1 cellular context compared by ENCODE assay signal in the genomic region with DNA sequence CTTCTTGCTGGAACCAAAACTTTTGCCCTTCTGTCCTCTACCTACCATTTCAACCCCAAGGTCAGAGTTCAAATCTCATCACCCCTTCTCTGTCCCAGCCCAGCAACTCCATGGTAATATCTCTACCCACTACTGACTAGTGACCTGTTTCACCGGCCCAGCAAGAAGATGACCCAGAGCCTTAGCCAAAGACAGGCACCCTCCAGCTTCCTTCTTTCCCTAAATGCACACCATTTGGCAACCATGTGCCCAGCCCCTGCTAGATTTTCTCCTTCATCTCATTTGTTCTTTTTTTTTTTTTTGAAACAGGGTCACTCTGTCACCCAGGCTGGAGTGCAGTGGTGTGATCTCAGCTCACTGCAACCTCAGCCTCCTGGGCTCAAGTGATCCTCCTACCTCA.
TF ChIP-seq lines count a peak whose summit lies in the region.

No MANE protein-coding gene starts in this region.

TF ChIP-seq in GM23338, 12 proteins besides CTCF, POLR2A, EP300 and RAD21 (continued from another document):
- TF ChIP-seq, protein P1, sequence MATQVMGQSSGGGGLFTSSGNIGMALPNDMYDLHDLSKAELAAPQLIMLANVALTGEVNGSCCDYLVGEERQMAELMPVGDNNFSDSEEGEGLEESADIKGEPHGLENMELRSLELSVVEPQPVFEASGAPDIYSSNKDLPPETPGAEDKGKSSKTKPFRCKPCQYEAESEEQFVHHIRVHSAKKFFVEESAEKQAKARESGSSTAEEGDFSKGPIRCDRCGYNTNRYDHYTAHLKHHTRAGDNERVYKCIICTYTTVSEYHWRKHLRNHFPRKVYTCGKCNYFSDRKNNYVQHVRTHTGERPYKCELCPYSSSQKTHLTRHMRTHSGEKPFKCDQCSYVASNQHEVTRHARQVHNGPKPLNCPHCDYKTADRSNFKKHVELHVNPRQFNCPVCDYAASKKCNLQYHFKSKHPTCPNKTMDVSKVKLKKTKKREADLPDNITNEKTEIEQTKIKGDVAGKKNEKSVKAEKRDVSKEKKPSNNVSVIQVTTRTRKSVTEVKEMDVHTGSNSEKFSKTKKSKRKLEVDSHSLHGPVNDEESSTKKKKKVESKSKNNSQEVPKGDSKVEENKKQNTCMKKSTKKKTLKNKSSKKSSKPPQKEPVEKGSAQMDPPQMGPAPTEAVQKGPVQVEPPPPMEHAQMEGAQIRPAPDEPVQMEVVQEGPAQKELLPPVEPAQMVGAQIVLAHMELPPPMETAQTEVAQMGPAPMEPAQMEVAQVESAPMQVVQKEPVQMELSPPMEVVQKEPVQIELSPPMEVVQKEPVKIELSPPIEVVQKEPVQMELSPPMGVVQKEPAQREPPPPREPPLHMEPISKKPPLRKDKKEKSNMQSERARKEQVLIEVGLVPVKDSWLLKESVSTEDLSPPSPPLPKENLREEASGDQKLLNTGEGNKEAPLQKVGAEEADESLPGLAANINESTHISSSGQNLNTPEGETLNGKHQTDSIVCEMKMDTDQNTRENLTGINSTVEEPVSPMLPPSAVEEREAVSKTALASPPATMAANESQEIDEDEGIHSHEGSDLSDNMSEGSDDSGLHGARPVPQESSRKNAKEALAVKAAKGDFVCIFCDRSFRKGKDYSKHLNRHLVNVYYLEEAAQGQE (IDR thresholded peaks at IDR 0.05; ENCODE audit: unreplicated experiment): no peak
- TF ChIP-seq CREB1 (CRISPR knock-in tag; IDR thresholded peaks at IDR 0.05; ENCODE audit: low read depth): no peak
- TF ChIP-seq, protein P2, sequence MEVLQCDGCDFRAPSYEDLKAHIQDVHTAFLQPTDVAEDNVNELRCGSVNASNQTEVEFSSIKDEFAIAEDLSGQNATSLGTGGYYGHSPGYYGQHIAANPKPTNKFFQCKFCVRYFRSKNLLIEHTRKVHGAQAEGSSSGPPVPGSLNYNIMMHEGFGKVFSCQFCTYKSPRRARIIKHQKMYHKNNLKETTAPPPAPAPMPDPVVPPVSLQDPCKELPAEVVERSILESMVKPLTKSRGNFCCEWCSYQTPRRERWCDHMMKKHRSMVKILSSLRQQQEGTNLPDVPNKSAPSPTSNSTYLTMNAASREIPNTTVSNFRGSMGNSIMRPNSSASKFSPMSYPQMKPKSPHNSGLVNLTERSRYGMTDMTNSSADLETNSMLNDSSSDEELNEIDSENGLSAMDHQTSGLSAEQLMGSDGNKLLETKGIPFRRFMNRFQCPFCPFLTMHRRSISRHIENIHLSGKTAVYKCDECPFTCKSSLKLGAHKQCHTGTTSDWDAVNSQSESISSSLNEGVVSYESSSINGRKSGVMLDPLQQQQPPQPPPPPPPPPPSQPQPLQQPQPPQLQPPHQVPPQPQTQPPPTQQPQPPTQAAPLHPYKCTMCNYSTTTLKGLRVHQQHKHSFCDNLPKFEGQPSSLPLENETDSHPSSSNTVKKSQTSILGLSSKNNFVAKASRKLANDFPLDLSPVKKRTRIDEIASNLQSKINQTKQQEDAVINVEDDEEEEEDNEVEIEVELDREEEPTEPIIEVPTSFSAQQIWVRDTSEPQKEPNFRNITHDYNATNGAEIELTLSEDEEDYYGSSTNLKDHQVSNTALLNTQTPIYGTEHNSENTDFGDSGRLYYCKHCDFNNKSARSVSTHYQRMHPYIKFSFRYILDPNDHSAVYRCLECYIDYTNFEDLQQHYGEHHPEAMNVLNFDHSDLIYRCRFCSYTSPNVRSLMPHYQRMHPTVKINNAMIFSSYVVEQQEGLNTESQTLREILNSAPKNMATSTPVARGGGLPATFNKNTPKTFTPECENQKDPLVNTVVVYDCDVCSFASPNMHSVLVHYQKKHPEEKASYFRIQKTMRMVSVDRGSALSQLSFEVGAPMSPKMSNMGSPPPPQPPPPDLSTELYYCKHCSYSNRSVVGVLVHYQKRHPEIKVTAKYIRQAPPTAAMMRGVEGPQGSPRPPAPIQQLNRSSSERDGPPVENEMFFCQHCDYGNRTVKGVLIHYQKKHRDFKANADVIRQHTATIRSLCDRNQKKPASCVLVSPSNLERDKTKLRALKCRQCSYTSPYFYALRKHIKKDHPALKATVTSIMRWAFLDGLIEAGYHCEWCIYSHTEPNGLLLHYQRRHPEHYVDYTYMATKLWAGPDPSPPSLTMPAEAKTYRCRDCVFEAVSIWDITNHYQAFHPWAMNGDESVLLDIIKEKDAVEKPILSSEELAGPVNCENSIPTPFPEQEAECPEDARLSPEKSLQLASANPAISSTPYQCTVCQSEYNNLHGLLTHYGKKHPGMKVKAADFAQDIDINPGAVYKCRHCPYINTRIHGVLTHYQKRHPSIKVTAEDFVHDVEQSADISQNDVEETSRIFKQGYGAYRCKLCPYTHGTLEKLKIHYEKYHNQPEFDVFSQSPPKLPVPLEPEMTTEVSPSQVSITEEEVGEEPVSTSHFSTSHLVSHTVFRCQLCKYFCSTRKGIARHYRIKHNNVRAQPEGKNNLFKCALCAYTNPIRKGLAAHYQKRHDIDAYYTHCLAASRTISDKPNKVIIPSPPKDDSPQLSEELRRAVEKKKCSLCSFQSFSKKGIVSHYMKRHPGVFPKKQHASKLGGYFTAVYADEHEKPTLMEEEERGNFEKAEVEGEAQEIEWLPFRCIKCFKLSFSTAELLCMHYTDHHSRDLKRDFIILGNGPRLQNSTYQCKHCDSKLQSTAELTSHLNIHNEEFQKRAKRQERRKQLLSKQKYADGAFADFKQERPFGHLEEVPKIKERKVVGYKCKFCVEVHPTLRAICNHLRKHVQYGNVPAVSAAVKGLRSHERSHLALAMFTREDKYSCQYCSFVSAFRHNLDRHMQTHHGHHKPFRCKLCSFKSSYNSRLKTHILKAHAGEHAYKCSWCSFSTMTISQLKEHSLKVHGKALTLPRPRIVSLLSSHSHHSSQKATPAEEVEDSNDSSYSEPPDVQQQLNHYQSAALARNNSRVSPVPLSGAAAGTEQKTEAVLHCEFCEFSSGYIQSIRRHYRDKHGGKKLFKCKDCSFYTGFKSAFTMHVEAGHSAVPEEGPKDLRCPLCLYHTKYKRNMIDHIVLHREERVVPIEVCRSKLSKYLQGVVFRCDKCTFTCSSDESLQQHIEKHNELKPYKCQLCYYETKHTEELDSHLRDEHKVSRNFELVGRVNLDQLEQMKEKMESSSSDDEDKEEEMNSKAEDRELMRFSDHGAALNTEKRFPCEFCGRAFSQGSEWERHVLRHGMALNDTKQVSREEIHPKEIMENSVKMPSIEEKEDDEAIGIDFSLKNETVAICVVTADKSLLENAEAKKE (CRISPR knock-in tag; IDR thresholded peaks at IDR 0.05): no peak
- TF ChIP-seq, protein P3, sequence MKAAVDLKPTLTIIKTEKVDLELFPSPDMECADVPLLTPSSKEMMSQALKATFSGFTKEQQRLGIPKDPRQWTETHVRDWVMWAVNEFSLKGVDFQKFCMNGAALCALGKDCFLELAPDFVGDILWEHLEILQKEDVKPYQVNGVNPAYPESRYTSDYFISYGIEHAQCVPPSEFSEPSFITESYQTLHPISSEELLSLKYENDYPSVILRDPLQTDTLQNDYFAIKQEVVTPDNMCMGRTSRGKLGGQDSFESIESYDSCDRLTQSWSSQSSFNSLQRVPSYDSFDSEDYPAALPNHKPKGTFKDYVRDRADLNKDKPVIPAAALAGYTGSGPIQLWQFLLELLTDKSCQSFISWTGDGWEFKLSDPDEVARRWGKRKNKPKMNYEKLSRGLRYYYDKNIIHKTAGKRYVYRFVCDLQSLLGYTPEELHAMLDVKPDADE (IDR thresholded peaks at IDR 0.05): no peak
- TF ChIP-seq JUNB (IDR thresholded peaks at IDR 0.05; ENCODE audit: unreplicated experiment): no peak
- no peak for TF ChIP-seq STAT1 (IDR thresholded peaks at IDR 0.05; ENCODE audit: unreplicated experiment)
- TF ChIP-seq NANOG (IDR thresholded peaks at IDR 0.05; ENCODE audit: borderline replicate concordance): no peak
- TF ChIP-seq EZH2phosphoT487 (IDR thresholded peaks at IDR 0.05; ENCODE audit: unreplicated experiment): no peak
TF ChIP-seq in GM23338: peak in this region for 0.
